Comparison of ENCODE assay signal across 8 cellular contexts in the genomic region with DNA sequence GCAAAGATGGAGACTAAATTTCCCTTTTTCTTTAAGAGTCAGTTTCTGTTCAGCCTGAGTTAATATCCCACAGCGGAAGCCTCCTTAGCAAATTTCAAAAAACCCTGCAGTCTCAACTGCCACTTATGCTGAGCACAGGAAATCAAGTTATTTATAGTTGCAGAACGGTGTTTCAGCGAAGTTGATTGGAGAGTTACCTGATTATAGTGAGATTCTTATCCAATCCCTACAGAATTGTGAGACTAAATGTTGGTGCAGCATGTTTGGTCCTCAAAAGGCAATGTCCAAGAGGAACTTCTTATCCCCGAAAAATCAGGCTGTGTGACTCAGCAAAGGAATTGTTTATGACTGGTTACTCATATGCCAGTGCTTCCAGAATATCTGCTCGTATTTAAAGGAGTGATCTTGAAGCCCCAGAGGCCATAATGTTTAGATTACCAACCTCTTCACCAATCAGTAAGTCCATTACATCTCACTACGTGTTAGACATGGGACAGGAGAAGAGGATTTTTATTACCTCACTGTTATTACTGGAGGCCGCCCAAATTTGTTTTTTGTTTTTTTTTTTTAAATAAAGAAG.
DNase-seq lines count a peak whose midpoint lies in the region; ATAC-seq and TF ChIP-seq lines count a peak whose summit lies in the region.

No MANE protein-coding gene starts in this region.

- H3K4me3 ChIP-seq in kidney epithelial cell (ENCODE audit: low read depth, low read length) (no peak overlapping the region), upper lobe of left lung (peak overlapping the region in 3 of 4 donors; percentile 73 to 90 (median 84))

- WGBS in upper lobe of left lung, 2 donors = 10 to 15% methylated on average over 7 of the region's 7 CpGs

- peaks cover 20% of the 10 kb centered on the region for H3K36me3 Mint-ChIP-seq in activated naive CD8-positive, alpha-beta T cell treated with anti-CD3 and anti-CD28 coated beads for 36 hours

- no peak for TF ChIP-seq EP300 in upper lobe of left lung (IDR thresholded peaks at IDR 0.05)

- DNase-seq in GM04504 (ENCODE audit: low read depth) = peak; percentile 73
- peak; percentile 95 for DNase-seq in M059J (ENCODE audit: low read depth)
- DNase-seq in activated naive CD8-positive, alpha-beta T cell treated with anti-CD3 and anti-CD28 coated beads for 36 hours = no peak
- DNase-seq in kidney epithelial cell (ENCODE audit: low read depth) = peak; percentile 70
- no peak for DNase-seq in upper lobe of left lung
- no peak for DNase-seq in NCI-H1930 (lab: John Stamatoyannopoulos, UW)

- no peaks in the 10 kb centered on the region for H3K9me3 ChIP-seq in upper lobe of left lung

- H3K27me3 Mint-ChIP-seq in activated naive CD8-positive, alpha-beta T cell treated with anti-CD3 and anti-CD28 coated beads for 36 hours = no peaks in the 10 kb centered on the region

- H3K4me1 ChIP-seq in upper lobe of left lung = peaks cover 71 to 86% (median 83%) of the 10 kb centered on the region in 4 donors

- H3K36me3 ChIP-seq in kidney epithelial cell (ENCODE audit: control insufficient read depth, insufficient read depth, low read length) (no peaks in the 10 kb centered on the region), upper lobe of left lung (no peaks in the 10 kb centered on the region)

- peak in 1 of 4 donors; percentile 51 for TF ChIP-seq POLR2A in upper lobe of left lung (IDR thresholded peaks at IDR 0.05)

- H3K27ac ChIP-seq in upper lobe of left lung = peak overlapping the region; percentile 98 to 99 (median 99)

- ATAC-seq in upper lobe of left lung (ENCODE audit: low FRiP score in 2 of 2) = no peak
- ATAC-seq in HG03097 (IDR thresholded peaks at IDR 0.05; ENCODE audit: low FRiP score, unreplicated experiment) = no peak
- ATAC-seq in GM21423 (IDR thresholded peaks at IDR 0.05; ENCODE audit: unreplicated experiment) = no peak

- no peak for TF ChIP-seq CTCF in kidney epithelial cell (IDR thresholded peaks at IDR 0.05; ENCODE audit: insufficient read depth, low read length, poor library complexity, severe bottlenecking)
- TF ChIP-seq CTCF in upper lobe of left lung (IDR thresholded peaks at IDR 0.05) = no peak

- no peaks in the 10 kb centered on the region for H3K9me3 Mint-ChIP-seq in activated naive CD8-positive, alpha-beta T cell treated with anti-CD3 and anti-CD28 coated beads for 36 hours

- H3K27ac Mint-ChIP-seq in activated naive CD8-positive, alpha-beta T cell treated with anti-CD3 and anti-CD28 coated beads for 36 hours = peak overlapping the region; percentile 97

- H3K4me3 Mint-ChIP-seq in activated naive CD8-positive, alpha-beta T cell treated with anti-CD3 and anti-CD28 coated beads for 36 hours = peak overlapping the region; percentile 97

- H3K27me3 ChIP-seq in kidney epithelial cell (ENCODE audit: control insufficient read depth, insufficient read depth, low read length) (no peaks in the 10 kb centered on the region), upper lobe of left lung (no peaks in the 10 kb centered on the region)

- peaks cover 71% of the 10 kb centered on the region for H3K4me1 Mint-ChIP-seq in activated naive CD8-positive, alpha-beta T cell treated with anti-CD3 and anti-CD28 coated beads for 36 hours

Comparison
In these comparisons a context has a peak if more than half of its experiments do, and no peak if none do; other contexts are left out.
1. DNase-seq: peak in GM04504 (single experiment), M059J (single experiment) and kidney epithelial cell (single experiment); none in activated naive CD8-positive, alpha-beta T cell treated with anti-CD3 and anti-CD28 coated beads for 36 hours (single experiment), upper lobe of left lung (0 of 2) and NCI-H1930 (0 of 2).